Comparison of ENCODE assay signal across 9 cellular contexts in the genomic region with DNA sequence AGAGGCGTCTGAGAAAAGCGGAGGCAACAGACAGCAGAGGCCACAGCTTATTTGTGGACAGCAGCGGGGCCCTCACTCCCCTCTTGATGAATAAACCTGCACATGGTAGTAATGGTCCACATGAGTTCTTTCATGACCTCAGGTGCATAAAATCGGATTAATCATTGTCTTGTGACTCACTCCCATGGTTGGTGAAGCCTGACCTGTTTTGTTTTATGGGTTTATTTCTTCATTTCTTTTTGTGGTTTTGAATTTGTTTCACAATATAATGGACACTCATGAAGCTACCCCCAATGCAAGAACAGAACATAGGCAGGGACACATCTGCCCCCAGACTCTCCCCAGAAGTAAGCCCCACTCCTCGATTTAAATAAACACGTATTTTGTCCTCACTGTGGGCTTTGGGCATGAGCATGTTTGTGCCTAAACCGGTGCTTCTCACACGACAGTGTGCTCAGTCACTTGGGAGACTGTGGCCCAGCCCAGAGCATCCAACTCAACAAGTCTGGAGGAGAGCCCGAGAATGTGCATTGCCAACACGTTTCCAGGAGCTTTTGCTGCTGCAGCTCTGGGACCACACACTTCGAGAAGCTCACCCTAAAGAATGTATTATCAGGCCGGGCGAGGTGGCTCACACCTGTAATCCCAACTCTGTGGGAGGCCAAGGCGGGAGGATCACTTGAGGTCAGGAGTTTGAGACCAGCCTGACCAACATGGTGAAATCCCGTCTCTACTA.
DNase-seq lines count a peak whose midpoint lies in the region; ATAC-seq and TF ChIP-seq lines count a peak whose summit lies in the region.
"Had no signal": no experiment of that assay in that cellular context is flagged by ENCODE, and none has a peak within 500 bp of the region (broad histone marks: within the 10 kb centered on the region; RNA-seq: fewer than 3 reads in every experiment).

No MANE protein-coding gene starts in this region.

- peaks cover 5% of the 10 kb centered on the region for H3K9me3 Mint-ChIP-seq in glutamatergic neuron (ENCODE audit: unreplicated experiment)
- H3K9me3 Mint-ChIP-seq: activated CD4-positive, alpha-beta memory T cell treated with anti-CD3 and anti-CD28 coated beads for 36 hours had no signal

- H3K4me1 ChIP-seq in mucosa of descending colon (ENCODE audit: low read depth): peaks cover 19% of the 10 kb centered on the region

- DNase-seq in CD1c-positive myeloid dendritic cell (ENCODE audit: extremely low spot score) (peak; percentile 45), astrocyte of the spinal cord (ENCODE audit: low read depth, low spot score) (peak; percentile 91), mucosa of descending colon (peak in 1 of 3 donors; percentile 56), NCI-H1436 (lab: John Stamatoyannopoulos, UW) (no peak), glutamatergic neuron (no peak)
- DNase-seq in activated CD4-positive, alpha-beta T cell treated with anti-CD3 and anti-CD28 coated beads, Interleukin-2, amount 50 U/mL, for 48 hours: no peak
- DNase-seq: activated CD4-positive, alpha-beta memory T cell treated with anti-CD3 and anti-CD28 coated beads for 36 hours had no signal

- H3K4me3 ChIP-seq in astrocyte of the spinal cord (ENCODE audit: low read depth, low read length) (no peak overlapping the region), mucosa of descending colon (no peak overlapping the region)

- no peak overlapping the region for H3K4me3 Mint-ChIP-seq in glutamatergic neuron (ENCODE audit: unreplicated experiment)
- H3K4me3 Mint-ChIP-seq: activated CD4-positive, alpha-beta memory T cell treated with anti-CD3 and anti-CD28 coated beads for 36 hours had no signal

- peaks cover 15% of the 10 kb centered on the region for H3K27me3 Mint-ChIP-seq in glutamatergic neuron (ENCODE audit: unreplicated experiment)

- no peaks in the 10 kb centered on the region for H3K36me3 Mint-ChIP-seq in glutamatergic neuron (ENCODE audit: unreplicated experiment)
- H3K36me3 Mint-ChIP-seq: activated CD4-positive, alpha-beta memory T cell treated with anti-CD3 and anti-CD28 coated beads for 36 hours had no signal

- no peaks in the 10 kb centered on the region for H3K9me3 ChIP-seq in mucosa of descending colon

- no peaks in the 10 kb centered on the region for H3K36me3 ChIP-seq in mucosa of descending colon (ENCODE audit: low read depth)

- ATAC-seq in HG03196 (IDR thresholded peaks at IDR 0.05; ENCODE audit: unreplicated experiment) (peak; percentile 42), mucosa of descending colon (peak; percentile 87), GM18517 (IDR thresholded peaks at IDR 0.05; ENCODE audit: unreplicated experiment) (no peak)

- H3K27ac Mint-ChIP-seq in glutamatergic neuron (ENCODE audit: unreplicated experiment): no peak overlapping the region
- H3K27ac Mint-ChIP-seq: activated CD4-positive, alpha-beta memory T cell treated with anti-CD3 and anti-CD28 coated beads for 36 hours had no signal

- intact Hi-C loops in mucosa of descending colon (cut with DNase I, micrococcal nuclease): no loop called here

- TF ChIP-seq CTCF in astrocyte of the spinal cord (IDR thresholded peaks at IDR 0.05; ENCODE audit: low read depth, low read length) (no peak), mucosa of descending colon (IDR thresholded peaks at IDR 0.05) (no peak), glutamatergic neuron (IDR thresholded peaks at IDR 0.05; ENCODE audit: partially characterized antibody, unreplicated experiment) (no peak)

- peaks cover 29% of the 10 kb centered on the region for H3K4me1 Mint-ChIP-seq in glutamatergic neuron (ENCODE audit: low read depth, unreplicated experiment)

- in situ Hi-C loops in astrocyte of the spinal cord (cut with HindIII; ENCODE audit: low sequenced_read_pairs): no loop called here

Comparison
In these comparisons a context has a peak if more than half of its experiments do, and no peak if none do; other contexts are left out.
1. DNase-seq: peak in CD1c-positive myeloid dendritic cell (single experiment) and astrocyte of the spinal cord (single experiment); none in NCI-H1436 (single experiment), glutamatergic neuron (single experiment) and activated CD4-positive, alpha-beta T cell treated with anti-CD3 and anti-CD28 coated beads, Interleukin-2, amount 50 U/mL, for 48 hours (0 of 2).